Comparison of ENCODE assay signal across 2 cellular contexts in genomic region chr10:84026821-84027257, GRCh38.
TF ChIP-seq lines count a peak whose summit lies in the region.

No MANE protein-coding gene starts in this region.

TF ChIP-seq in GM12878, 131 proteins besides CTCF, POLR2A, EP300 and RAD21:
- TF ChIP-seq, protein P1, sequence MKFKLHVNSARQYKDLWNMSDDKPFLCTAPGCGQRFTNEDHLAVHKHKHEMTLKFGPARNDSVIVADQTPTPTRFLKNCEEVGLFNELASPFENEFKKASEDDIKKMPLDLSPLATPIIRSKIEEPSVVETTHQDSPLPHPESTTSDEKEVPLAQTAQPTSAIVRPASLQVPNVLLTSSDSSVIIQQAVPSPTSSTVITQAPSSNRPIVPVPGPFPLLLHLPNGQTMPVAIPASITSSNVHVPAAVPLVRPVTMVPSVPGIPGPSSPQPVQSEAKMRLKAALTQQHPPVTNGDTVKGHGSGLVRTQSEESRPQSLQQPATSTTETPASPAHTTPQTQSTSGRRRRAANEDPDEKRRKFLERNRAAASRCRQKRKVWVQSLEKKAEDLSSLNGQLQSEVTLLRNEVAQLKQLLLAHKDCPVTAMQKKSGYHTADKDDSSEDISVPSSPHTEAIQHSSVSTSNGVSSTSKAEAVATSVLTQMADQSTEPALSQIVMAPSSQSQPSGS (IDR thresholded peaks at IDR 0.05; ENCODE audit: low read length): no peak
- TF ChIP-seq CHD1 (IDR thresholded peaks at IDR 0.05; ENCODE audit: low read depth, low read length) (no peak), ZNF384 (IDR thresholded peaks at IDR 0.05; ENCODE audit: borderline replicate concordance, low read depth, low read length) (peak; percentile 96), WRNIP1 (IDR thresholded peaks at IDR 0.05; ENCODE audit: borderline replicate concordance, low read depth, low read length) (no peak), E2F4 (IDR thresholded peaks at IDR 0.05; ENCODE audit: low read depth, low read length) (no peak), SMC3 (IDR thresholded peaks at IDR 0.05; ENCODE audit: borderline replicate concordance, low read length) (peak; percentile 47; the same call in 1 of the 2 replicates), ZBTB33 (IDR thresholded peaks at IDR 0.05) (no peak)
- TF ChIP-seq, protein P2, sequence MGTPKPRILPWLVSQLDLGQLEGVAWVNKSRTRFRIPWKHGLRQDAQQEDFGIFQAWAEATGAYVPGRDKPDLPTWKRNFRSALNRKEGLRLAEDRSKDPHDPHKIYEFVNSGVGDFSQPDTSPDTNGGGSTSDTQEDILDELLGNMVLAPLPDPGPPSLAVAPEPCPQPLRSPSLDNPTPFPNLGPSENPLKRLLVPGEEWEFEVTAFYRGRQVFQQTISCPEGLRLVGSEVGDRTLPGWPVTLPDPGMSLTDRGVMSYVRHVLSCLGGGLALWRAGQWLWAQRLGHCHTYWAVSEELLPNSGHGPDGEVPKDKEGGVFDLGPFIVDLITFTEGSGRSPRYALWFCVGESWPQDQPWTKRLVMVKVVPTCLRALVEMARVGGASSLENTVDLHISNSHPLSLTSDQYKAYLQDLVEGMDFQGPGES (IDR thresholded peaks at IDR 0.05): no peak

TF ChIP-seq in neural cell, 6 proteins besides CTCF, POLR2A, EP300 and RAD21:
- TF ChIP-seq, protein P3, sequence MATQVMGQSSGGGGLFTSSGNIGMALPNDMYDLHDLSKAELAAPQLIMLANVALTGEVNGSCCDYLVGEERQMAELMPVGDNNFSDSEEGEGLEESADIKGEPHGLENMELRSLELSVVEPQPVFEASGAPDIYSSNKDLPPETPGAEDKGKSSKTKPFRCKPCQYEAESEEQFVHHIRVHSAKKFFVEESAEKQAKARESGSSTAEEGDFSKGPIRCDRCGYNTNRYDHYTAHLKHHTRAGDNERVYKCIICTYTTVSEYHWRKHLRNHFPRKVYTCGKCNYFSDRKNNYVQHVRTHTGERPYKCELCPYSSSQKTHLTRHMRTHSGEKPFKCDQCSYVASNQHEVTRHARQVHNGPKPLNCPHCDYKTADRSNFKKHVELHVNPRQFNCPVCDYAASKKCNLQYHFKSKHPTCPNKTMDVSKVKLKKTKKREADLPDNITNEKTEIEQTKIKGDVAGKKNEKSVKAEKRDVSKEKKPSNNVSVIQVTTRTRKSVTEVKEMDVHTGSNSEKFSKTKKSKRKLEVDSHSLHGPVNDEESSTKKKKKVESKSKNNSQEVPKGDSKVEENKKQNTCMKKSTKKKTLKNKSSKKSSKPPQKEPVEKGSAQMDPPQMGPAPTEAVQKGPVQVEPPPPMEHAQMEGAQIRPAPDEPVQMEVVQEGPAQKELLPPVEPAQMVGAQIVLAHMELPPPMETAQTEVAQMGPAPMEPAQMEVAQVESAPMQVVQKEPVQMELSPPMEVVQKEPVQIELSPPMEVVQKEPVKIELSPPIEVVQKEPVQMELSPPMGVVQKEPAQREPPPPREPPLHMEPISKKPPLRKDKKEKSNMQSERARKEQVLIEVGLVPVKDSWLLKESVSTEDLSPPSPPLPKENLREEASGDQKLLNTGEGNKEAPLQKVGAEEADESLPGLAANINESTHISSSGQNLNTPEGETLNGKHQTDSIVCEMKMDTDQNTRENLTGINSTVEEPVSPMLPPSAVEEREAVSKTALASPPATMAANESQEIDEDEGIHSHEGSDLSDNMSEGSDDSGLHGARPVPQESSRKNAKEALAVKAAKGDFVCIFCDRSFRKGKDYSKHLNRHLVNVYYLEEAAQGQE (IDR thresholded peaks at IDR 0.05; ENCODE audit: borderline replicate concordance): no peak
- TF ChIP-seq EZH2 (IDR thresholded peaks at IDR 0.05; ENCODE audit: borderline replicate concordance, insufficient read depth, low read length, poor library complexity, severe bottlenecking): no peak
- TF ChIP-seq TAF1 (IDR thresholded peaks at IDR 0.05; ENCODE audit: low read depth): no peak
- no peak for TF ChIP-seq POLR2AphosphoS5 (IDR thresholded peaks at IDR 0.05)
- no peak for TF ChIP-seq MXI1 (conservative IDR thresholded peaks at IDR 0.05; ENCODE audit: poor library complexity, severe bottlenecking)
- TF ChIP-seq SMC3 (conservative IDR thresholded peaks at IDR 0.05; ENCODE audit: poor library complexity): no peak
